ENCODE assay signal across 1 cellular context in the genomic region with DNA sequence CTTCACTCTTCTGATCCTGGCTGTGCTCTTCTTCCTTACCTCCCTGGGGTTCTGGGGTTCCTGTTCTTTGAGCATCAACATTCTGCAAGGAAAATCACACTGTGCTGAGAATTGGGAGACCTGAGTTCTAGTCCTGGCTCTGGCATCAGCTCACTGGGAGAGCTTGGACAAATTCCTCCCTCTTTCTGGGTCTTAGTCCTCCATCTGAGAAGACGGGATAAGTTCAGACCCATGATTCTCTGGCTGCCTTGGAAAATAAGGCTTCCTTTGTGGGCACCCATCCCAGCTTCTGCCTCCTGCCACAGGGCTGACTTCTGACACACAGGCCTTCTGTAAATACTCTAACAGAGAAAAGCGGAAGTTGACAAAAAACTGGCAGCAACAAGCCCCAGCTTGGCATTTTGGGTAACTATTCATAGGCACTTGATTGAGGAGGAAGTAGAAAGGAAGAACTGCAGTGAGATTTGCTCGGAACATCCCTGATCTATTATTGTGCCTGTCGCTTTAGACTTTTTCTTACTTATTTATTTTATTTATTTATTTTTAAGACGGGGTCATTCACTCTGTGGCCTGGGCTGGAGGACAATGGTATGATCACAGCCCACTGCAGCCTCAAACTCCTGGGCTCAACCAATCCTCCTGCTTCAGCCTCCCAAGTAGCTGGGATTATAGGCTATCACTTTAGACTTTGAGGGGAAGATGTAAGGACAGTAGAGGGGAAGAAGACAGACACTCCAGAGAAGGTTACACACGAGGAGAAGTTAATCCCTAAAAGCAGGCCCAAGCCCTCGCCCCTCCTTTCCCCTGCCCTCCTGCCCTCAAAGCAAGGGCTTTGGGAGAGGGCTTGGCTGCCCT.
A peak's percentile ranks its signal among the peaks of the same experiment; 100 is the strongest.
TF ChIP-seq lines count a peak whose summit lies in the region.

No MANE protein-coding gene starts in this region.

TF ChIP-seq in GM12878, 131 proteins besides CTCF, POLR2A, EP300 and RAD21 (continued from another document and continues in another):
- TF ChIP-seq GATAD2B (conservative IDR thresholded peaks at IDR 0.05; ENCODE audit: low read depth) (0 out of 2 replicates have a peak, but pooled peaks have one; percentile 31), YBX1 (IDR thresholded peaks at IDR 0.05) (no peak), RBBP5 (conservative IDR thresholded peaks at IDR 0.05) (no peak), EZH2 (IDR thresholded peaks at IDR 0.05; ENCODE audit: borderline replicate concordance, control insufficient read depth, low read depth, low read length) (no peak), CHD2 (IDR thresholded peaks at IDR 0.05; ENCODE audit: borderline replicate concordance, low read depth, low read length) (no peak), SREBF1 (IDR thresholded peaks at IDR 0.05; ENCODE audit: low read length) (no peak), EGR1 (IDR thresholded peaks at IDR 0.05; ENCODE audit: borderline replicate concordance in 1 of 2, low read depth in 2 of 2, low read length in 2 of 2) (no peak), TAF1 (IDR thresholded peaks at IDR 0.05; ENCODE audit: borderline replicate concordance, low read depth, low read length) (peak; percentile 71), JUND (IDR thresholded peaks at IDR 0.05; ENCODE audit: low read depth, low read length) (no peak), IKZF2 (IDR thresholded peaks at IDR 0.05) (peak; percentile 43 to 51; a peak in 3 of 4 replicates), SRF (IDR thresholded peaks at IDR 0.05; ENCODE audit: low read depth in 2 of 2, low read length in 2 of 2) (0 out of 4 replicates have a peak, but pooled peaks of 1 of the 2 experiments have one; percentile 26), CREM (IDR thresholded peaks at IDR 0.05; ENCODE audit: low read depth) (no peak), KLF5 (IDR thresholded peaks at IDR 0.05; ENCODE audit: partially characterized antibody) (no peak), ZBED1 (IDR thresholded peaks at IDR 0.05; ENCODE audit: borderline replicate concordance) (no peak), ASH2L (IDR thresholded peaks at IDR 0.05; ENCODE audit: borderline replicate concordance, low read depth) (no peak), MEF2B (IDR thresholded peaks at IDR 0.05; ENCODE audit: partially characterized antibody, poor library complexity, severe bottlenecking) (no peak), IRF4 (IDR thresholded peaks at IDR 0.05; ENCODE audit: low read depth, low read length) (no peak)
- TF ChIP-seq, protein P1, sequence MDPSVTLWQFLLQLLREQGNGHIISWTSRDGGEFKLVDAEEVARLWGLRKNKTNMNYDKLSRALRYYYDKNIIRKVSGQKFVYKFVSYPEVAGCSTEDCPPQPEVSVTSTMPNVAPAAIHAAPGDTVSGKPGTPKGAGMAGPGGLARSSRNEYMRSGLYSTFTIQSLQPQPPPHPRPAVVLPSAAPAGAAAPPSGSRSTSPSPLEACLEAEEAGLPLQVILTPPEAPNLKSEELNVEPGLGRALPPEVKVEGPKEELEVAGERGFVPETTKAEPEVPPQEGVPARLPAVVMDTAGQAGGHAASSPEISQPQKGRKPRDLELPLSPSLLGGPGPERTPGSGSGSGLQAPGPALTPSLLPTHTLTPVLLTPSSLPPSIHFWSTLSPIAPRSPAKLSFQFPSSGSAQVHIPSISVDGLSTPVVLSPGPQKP (IDR thresholded peaks at IDR 0.05; ENCODE audit: low read depth, low read length): peak; percentile 23; the same call in 1 of the 2 replicates
- TF ChIP-seq, protein P2, sequence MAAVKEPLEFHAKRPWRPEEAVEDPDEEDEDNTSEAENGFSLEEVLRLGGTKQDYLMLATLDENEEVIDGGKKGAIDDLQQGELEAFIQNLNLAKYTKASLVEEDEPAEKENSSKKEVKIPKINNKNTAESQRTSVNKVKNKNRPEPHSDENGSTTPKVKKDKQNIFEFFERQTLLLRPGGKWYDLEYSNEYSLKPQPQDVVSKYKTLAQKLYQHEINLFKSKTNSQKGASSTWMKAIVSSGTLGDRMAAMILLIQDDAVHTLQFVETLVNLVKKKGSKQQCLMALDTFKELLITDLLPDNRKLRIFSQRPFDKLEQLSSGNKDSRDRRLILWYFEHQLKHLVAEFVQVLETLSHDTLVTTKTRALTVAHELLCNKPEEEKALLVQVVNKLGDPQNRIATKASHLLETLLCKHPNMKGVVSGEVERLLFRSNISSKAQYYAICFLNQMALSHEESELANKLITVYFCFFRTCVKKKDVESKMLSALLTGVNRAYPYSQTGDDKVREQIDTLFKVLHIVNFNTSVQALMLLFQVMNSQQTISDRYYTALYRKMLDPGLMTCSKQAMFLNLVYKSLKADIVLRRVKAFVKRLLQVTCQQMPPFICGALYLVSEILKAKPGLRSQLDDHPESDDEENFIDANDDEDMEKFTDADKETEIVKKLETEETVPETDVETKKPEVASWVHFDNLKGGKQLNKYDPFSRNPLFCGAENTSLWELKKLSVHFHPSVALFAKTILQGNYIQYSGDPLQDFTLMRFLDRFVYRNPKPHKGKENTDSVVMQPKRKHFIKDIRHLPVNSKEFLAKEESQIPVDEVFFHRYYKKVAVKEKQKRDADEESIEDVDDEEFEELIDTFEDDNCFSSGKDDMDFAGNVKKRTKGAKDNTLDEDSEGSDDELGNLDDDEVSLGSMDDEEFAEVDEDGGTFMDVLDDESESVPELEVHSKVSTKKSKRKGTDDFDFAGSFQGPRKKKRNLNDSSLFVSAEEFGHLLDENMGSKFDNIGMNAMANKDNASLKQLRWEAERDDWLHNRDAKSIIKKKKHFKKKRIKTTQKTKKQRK (IDR thresholded peaks at IDR 0.05; ENCODE audit: low read depth, low read length): no peak
- TF ChIP-seq, protein P3, sequence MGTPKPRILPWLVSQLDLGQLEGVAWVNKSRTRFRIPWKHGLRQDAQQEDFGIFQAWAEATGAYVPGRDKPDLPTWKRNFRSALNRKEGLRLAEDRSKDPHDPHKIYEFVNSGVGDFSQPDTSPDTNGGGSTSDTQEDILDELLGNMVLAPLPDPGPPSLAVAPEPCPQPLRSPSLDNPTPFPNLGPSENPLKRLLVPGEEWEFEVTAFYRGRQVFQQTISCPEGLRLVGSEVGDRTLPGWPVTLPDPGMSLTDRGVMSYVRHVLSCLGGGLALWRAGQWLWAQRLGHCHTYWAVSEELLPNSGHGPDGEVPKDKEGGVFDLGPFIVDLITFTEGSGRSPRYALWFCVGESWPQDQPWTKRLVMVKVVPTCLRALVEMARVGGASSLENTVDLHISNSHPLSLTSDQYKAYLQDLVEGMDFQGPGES (IDR thresholded peaks at IDR 0.05): no peak
- TF ChIP-seq, protein P4, sequence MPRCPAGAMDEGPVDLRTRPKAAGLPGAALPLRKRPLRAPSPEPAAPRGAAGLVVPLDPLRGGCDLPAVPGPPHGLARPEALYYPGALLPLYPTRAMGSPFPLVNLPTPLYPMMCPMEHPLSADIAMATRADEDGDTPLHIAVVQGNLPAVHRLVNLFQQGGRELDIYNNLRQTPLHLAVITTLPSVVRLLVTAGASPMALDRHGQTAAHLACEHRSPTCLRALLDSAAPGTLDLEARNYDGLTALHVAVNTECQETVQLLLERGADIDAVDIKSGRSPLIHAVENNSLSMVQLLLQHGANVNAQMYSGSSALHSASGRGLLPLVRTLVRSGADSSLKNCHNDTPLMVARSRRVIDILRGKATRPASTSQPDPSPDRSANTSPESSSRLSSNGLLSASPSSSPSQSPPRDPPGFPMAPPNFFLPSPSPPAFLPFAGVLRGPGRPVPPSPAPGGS (IDR thresholded peaks at IDR 0.05; ENCODE audit: borderline replicate concordance, insufficient read depth, low read depth, low read length, poor library complexity, severe bottlenecking): no peak
- TF ChIP-seq, protein P5, sequence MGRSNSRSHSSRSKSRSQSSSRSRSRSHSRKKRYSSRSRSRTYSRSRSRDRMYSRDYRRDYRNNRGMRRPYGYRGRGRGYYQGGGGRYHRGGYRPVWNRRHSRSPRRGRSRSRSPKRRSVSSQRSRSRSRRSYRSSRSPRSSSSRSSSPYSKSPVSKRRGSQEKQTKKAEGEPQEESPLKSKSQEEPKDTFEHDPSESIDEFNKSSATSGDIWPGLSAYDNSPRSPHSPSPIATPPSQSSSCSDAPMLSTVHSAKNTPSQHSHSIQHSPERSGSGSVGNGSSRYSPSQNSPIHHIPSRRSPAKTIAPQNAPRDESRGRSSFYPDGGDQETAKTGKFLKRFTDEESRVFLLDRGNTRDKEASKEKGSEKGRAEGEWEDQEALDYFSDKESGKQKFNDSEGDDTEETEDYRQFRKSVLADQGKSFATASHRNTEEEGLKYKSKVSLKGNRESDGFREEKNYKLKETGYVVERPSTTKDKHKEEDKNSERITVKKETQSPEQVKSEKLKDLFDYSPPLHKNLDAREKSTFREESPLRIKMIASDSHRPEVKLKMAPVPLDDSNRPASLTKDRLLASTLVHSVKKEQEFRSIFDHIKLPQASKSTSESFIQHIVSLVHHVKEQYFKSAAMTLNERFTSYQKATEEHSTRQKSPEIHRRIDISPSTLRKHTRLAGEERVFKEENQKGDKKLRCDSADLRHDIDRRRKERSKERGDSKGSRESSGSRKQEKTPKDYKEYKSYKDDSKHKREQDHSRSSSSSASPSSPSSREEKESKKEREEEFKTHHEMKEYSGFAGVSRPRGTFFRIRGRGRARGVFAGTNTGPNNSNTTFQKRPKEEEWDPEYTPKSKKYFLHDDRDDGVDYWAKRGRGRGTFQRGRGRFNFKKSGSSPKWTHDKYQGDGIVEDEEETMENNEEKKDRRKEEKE (IDR thresholded peaks at IDR 0.05): no peak
- TF ChIP-seq, protein P6, sequence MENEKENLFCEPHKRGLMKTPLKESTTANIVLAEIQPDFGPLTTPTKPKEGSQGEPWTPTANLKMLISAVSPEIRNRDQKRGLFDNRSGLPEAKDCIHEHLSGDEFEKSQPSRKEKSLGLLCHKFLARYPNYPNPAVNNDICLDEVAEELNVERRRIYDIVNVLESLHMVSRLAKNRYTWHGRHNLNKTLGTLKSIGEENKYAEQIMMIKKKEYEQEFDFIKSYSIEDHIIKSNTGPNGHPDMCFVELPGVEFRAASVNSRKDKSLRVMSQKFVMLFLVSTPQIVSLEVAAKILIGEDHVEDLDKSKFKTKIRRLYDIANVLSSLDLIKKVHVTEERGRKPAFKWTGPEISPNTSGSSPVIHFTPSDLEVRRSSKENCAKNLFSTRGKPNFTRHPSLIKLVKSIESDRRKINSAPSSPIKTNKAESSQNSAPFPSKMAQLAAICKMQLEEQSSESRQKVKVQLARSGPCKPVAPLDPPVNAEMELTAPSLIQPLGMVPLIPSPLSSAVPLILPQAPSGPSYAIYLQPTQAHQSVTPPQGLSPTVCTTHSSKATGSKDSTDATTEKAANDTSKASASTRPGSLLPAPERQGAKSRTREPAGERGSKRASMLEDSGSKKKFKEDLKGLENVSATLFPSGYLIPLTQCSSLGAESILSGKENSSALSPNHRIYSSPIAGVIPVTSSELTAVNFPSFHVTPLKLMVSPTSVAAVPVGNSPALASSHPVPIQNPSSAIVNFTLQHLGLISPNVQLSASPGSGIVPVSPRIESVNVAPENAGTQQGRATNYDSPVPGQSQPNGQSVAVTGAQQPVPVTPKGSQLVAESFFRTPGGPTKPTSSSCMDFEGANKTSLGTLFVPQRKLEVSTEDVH (IDR thresholded peaks at IDR 0.05; ENCODE audit: low read depth, partially characterized antibody): no peak
- TF ChIP-seq, protein P7, sequence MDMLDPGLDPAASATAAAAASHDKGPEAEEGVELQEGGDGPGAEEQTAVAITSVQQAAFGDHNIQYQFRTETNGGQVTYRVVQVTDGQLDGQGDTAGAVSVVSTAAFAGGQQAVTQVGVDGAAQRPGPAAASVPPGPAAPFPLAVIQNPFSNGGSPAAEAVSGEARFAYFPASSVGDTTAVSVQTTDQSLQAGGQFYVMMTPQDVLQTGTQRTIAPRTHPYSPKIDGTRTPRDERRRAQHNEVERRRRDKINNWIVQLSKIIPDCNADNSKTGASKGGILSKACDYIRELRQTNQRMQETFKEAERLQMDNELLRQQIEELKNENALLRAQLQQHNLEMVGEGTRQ (IDR thresholded peaks at IDR 0.05; ENCODE audit: borderline replicate concordance, low read depth, low read length): no peak
- TF ChIP-seq, protein P8, sequence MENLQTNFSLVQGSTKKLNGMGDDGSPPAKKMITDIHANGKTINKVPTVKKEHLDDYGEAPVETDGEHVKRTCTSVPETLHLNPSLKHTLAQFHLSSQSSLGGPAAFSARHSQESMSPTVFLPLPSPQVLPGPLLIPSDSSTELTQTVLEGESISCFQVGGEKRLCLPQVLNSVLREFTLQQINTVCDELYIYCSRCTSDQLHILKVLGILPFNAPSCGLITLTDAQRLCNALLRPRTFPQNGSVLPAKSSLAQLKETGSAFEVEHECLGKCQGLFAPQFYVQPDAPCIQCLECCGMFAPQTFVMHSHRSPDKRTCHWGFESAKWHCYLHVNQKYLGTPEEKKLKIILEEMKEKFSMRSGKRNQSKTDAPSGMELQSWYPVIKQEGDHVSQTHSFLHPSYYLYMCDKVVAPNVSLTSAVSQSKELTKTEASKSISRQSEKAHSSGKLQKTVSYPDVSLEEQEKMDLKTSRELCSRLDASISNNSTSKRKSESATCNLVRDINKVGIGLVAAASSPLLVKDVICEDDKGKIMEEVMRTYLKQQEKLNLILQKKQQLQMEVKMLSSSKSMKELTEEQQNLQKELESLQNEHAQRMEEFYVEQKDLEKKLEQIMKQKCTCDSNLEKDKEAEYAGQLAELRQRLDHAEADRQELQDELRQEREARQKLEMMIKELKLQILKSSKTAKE (IDR thresholded peaks at IDR 0.05; ENCODE audit: low read depth, poor library complexity, severe bottlenecking): peak; percentile 58
- TF ChIP-seq, protein P9, sequence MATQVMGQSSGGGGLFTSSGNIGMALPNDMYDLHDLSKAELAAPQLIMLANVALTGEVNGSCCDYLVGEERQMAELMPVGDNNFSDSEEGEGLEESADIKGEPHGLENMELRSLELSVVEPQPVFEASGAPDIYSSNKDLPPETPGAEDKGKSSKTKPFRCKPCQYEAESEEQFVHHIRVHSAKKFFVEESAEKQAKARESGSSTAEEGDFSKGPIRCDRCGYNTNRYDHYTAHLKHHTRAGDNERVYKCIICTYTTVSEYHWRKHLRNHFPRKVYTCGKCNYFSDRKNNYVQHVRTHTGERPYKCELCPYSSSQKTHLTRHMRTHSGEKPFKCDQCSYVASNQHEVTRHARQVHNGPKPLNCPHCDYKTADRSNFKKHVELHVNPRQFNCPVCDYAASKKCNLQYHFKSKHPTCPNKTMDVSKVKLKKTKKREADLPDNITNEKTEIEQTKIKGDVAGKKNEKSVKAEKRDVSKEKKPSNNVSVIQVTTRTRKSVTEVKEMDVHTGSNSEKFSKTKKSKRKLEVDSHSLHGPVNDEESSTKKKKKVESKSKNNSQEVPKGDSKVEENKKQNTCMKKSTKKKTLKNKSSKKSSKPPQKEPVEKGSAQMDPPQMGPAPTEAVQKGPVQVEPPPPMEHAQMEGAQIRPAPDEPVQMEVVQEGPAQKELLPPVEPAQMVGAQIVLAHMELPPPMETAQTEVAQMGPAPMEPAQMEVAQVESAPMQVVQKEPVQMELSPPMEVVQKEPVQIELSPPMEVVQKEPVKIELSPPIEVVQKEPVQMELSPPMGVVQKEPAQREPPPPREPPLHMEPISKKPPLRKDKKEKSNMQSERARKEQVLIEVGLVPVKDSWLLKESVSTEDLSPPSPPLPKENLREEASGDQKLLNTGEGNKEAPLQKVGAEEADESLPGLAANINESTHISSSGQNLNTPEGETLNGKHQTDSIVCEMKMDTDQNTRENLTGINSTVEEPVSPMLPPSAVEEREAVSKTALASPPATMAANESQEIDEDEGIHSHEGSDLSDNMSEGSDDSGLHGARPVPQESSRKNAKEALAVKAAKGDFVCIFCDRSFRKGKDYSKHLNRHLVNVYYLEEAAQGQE (IDR thresholded peaks at IDR 0.05; ENCODE audit: low read depth, low read length): no peak
- TF ChIP-seq, protein P10, sequence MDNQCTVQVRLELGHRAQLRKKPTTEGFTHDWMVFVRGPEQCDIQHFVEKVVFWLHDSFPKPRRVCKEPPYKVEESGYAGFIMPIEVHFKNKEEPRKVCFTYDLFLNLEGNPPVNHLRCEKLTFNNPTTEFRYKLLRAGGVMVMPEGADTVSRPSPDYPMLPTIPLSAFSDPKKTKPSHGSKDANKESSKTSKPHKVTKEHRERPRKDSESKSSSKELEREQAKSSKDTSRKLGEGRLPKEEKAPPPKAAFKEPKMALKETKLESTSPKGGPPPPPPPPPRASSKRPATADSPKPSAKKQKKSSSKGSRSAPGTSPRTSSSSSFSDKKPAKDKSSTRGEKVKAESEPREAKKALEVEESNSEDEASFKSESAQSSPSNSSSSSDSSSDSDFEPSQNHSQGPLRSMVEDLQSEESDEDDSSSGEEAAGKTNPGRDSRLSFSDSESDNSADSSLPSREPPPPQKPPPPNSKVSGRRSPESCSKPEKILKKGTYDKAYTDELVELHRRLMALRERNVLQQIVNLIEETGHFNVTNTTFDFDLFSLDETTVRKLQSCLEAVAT (IDR thresholded peaks at IDR 0.05): peak; percentile 97
